In genomic region chr5:133441166-133441815, GRCh38 we compare ENCODE assay signal across 19 cellular contexts.
DNase-seq lines count a peak whose midpoint lies in the region; ATAC-seq, FAIRE-seq and TF ChIP-seq lines count a peak whose summit lies in the region.
"Had no signal": no experiment of that assay in that cellular context is flagged by ENCODE, and none has a peak within 500 bp of the region (broad histone marks: within the 10 kb centered on the region; RNA-seq: fewer than 3 reads in every experiment).

No MANE protein-coding gene starts in this region.

- H3K4me1 Mint-ChIP-seq in T-helper 17 cell, result no peaks in the 10 kb centered on the region
- H3K4me1 Mint-ChIP-seq: CD4-positive, alpha-beta memory T cell had no signal

- no peak for DNase-seq in T-helper 17 cell
- peak; percentile 29 for DNase-seq in activated CD8-positive, alpha-beta memory T cell treated with anti-CD3 and anti-CD28 coated beads, Interleukin-2, amount 50 U/mL, for 48 hours
- no peak for DNase-seq in H1 (ENCODE audit: low read depth in 1 of 2, low spot score in 2 of 2)
- DNase-seq in tibial artery, result no peak
- no peak for DNase-seq in AG20443 (ENCODE audit: low spot score)
- DNase-seq in psoas muscle, result no peak
- DNase-seq: BE2C; CD4-positive, alpha-beta memory T cell; DMS153; DMS79 treated with DMSO at 0.1 percent for 48 hours; EL; H7 had no signal

- no peak overlapping the region for H2BK120ac ChIP-seq in H1 (replicated peaks; ENCODE audit: low read depth, low read length)

- H3K18ac ChIP-seq in H1 (ENCODE audit: extremely low read depth, low read length), result no peak overlapping the region

- H4K5ac ChIP-seq in H1 (ENCODE audit: insufficient read length, low read depth, low read length), result no peak overlapping the region

- no peaks in the 10 kb centered on the region for H4K20me1 ChIP-seq in H1 (replicated peaks in 1 of 2; ENCODE audit: control insufficient read depth in 1 of 2, insufficient read depth in 2 of 2, low read length in 2 of 2)

- H4K8ac ChIP-seq in H1 (ENCODE audit: extremely low read depth, insufficient read depth, low read length), result no peak overlapping the region; the same call in 1 of the 2 replicates

- no peak overlapping the region for H3K9ac ChIP-seq in H1 (replicated peaks in 1 of 4; ENCODE audit: extremely low read depth in 1 of 4, low read depth in 3 of 4, low read length in 3 of 4)
- H3K9ac ChIP-seq: GM23248 had no signal

- intact Hi-C loops in tibial artery (cut with DNase I; ENCODE audit: low total_unique reads) (no loop called here), psoas muscle (cut with DNase I) (no loop called here)

- no peak overlapping the region for H4K91ac ChIP-seq in H1 (replicated peaks; ENCODE audit: insufficient read length, low read length)

- no peaks in the 10 kb centered on the region for H3K79me1 ChIP-seq in H1 (ENCODE audit: low read depth, low read length)

- H3K4me1 ChIP-seq in H1 (replicated peaks in 1 of 4; ENCODE audit: control insufficient read depth in 3 of 4, insufficient read depth in 4 of 4, low read length in 3 of 4) (peaks cover 0 to 2% (median 0%) of the 10 kb centered on the region in 4 experiments; a peak in 1 of 7 replicates), tibial artery (peaks cover 0 to 25% (median 17%) of the 10 kb centered on the region in 4 donors), psoas muscle (no peaks in the 10 kb centered on the region)
- H3K4me1 ChIP-seq: BE2C had no signal

- no peak for TF ChIP-seq RAD21 in H1 (IDR thresholded peaks at IDR 0.05 in 1 of 2, conservative IDR thresholded peaks at IDR 0.05 in 1 of 2; ENCODE audit: low read depth in 2 of 2, low read length in 2 of 2)

- no peak overlapping the region for H2AK5ac ChIP-seq in H1 (ENCODE audit: low read depth, low read length)

- no peak overlapping the region for H3K56ac ChIP-seq in H1 (replicated peaks; ENCODE audit: insufficient read length, low read depth, low read length)

- H3K36me3 ChIP-seq in H1 (ENCODE audit: control insufficient read depth in 2 of 4, insufficient read depth in 4 of 4, low read length in 3 of 4), result no peaks in the 10 kb centered on the region
- no peaks in the 10 kb centered on the region for H3K36me3 ChIP-seq in tibial artery
- H3K36me3 ChIP-seq in psoas muscle (ENCODE audit: insufficient read depth in 1 of 2, low read depth in 1 of 2), result no peaks in the 10 kb centered on the region
- H3K36me3 ChIP-seq: BE2C had no signal

- CTCF ChIA-PET in H1 (lab: Charles Lee; ENCODE audit: partially characterized antibody), result interaction anchor here (0.8 to 5.7 kb wide), 4 partner anchors 12 to 22 kb away, joined by 3 to 32 read pairs (median 6); no protein-coding TSS in a partner anchor

- H2AFZ ChIP-seq in H1 (ENCODE audit: low read length), result no peak overlapping the region
- H2AFZ ChIP-seq: GM23248 had no signal

- H3K23ac ChIP-seq in H1 (ENCODE audit: insufficient read length), result no peak overlapping the region

- no peak overlapping the region for H3K14ac ChIP-seq in H1 (ENCODE audit: insufficient read length)

- no peaks in the 10 kb centered on the region for H3K79me2 ChIP-seq in H1 (ENCODE audit: control insufficient read depth in 1 of 2, insufficient read depth in 2 of 2, low read length in 2 of 2)

- H3K4me3 ChIP-seq in H1 (ENCODE audit: extremely low read depth in 1 of 4, insufficient read depth in 2 of 4, low read depth in 3 of 4, low read length in 4 of 4), result no peak overlapping the region
- H3K4me3 ChIP-seq in tibial artery, result no peak overlapping the region
- no peak overlapping the region for H3K4me3 ChIP-seq in psoas muscle
- H3K4me3 ChIP-seq: GM23248 had no signal

- FAIRE-seq in H1 (lab: Jason Lieb, UNC), result no peak
- FAIRE-seq: A204.1, D721Med, G401.6, GM12891 had no signal

- no peak overlapping the region for H2BK5ac ChIP-seq in H1 (ENCODE audit: low read depth, low read length)

- no peak overlapping the region for H3K4me2 ChIP-seq in H1 (ENCODE audit: insufficient read depth in 1 of 2, low read depth in 2 of 2, low read length in 2 of 2)

- H3K36me3 Mint-ChIP-seq in T-helper 17 cell (ENCODE audit: low read depth), result no peaks in the 10 kb centered on the region
- H3K36me3 Mint-ChIP-seq: CD4-positive, alpha-beta memory T cell had no signal

- 91% methylated on average over 7 of the region's 7 CpGs; no CpG with 5 or more reads in 1 of the 2 experiments for WGBS in H1 (ENCODE audit: extremely low coverage in 1 of 2, insufficient coverage in 1 of 2, insufficient read length in 1 of 2, insufficient replicate concordance in 2 of 2, low coverage in 1 of 2, low lambda C conversion rate in 2 of 2, missing lambda C conversion rate in 1 of 2), 2 experiments
- 81 to 85% (median 83%) methylated on average over 7 of the region's 7 CpGs for WGBS in psoas muscle, 3 donors

- H3K27me3 ChIP-seq in H1 (replicated peaks in 1 of 4; ENCODE audit: control insufficient read depth in 3 of 4, extremely low read depth in 1 of 4, insufficient read depth in 3 of 4, low read length in 3 of 4), result no peaks in the 10 kb centered on the region
- no peaks in the 10 kb centered on the region for H3K27me3 ChIP-seq in tibial artery
- H3K27me3 ChIP-seq in psoas muscle (ENCODE audit: insufficient read depth in 3 of 3, low read length in 2 of 3), result no peaks in the 10 kb centered on the region
- H3K27me3 ChIP-seq: BE2C had no signal

- no peak for ATAC-seq in T-helper 17 cell
- no peak for ATAC-seq in HG02852 (IDR thresholded peaks at IDR 0.05; ENCODE audit: unreplicated experiment)
- ATAC-seq in psoas muscle, result no peak

- H3K4ac ChIP-seq in H1 (replicated peaks; ENCODE audit: insufficient read length, low read depth, low read length), result no peak overlapping the region

- H2BK15ac ChIP-seq in H1 (ENCODE audit: low read length), result 0 out of 2 replicates have a peak overlapping the region, but pooled peaks have one; percentile 10

- H3K4me3 Mint-ChIP-seq in T-helper 17 cell, result no peak overlapping the region

- H2BK20ac ChIP-seq in H1 (ENCODE audit: low read length), result no peak overlapping the region

- H3K23me2 ChIP-seq in H1 (ENCODE audit: low read depth, low read length), result no peaks in the 10 kb centered on the region

- peak overlapping the region; percentile 69 for H3K27ac Mint-ChIP-seq in T-helper 17 cell
- H3K27ac Mint-ChIP-seq: CD4-positive, alpha-beta memory T cell had no signal

- H3K27ac ChIP-seq in H1 (ENCODE audit: low read depth, low read length) (no peak overlapping the region), tibial artery (peak overlapping the region; percentile 61 to 80), psoas muscle (no peak overlapping the region)
- H3K27ac ChIP-seq: C4-2B, GM23248 had no signal

- POLR2A ChIA-PET in H1 (lab: Charles Lee; ENCODE audit: partially characterized antibody), result interaction anchor here (1.2 kb wide), 1 partner anchor 42 kb away, joined by 3 read pairs; no protein-coding TSS in a partner anchor

- no peak for TF ChIP-seq CTCF in H1 (IDR thresholded peaks at IDR 0.05; ENCODE audit: control extremely low read depth in 1 of 3, insufficient read depth in 1 of 3, low read depth in 1 of 3, low read length in 3 of 3)
- no peak for TF ChIP-seq CTCF in tibial artery (IDR thresholded peaks at IDR 0.05)
- TF ChIP-seq CTCF in psoas muscle (IDR thresholded peaks at IDR 0.05), result no peak

- TF ChIP-seq POLR2A in H1 (IDR thresholded peaks at IDR 0.05; ENCODE audit: control extremely low read depth in 1 of 2, low read depth in 2 of 2, low read length in 2 of 2), result no peak

- no peak overlapping the region for H2BK12ac ChIP-seq in H1 (ENCODE audit: low read depth, low read length)

- peaks cover 16% of the 10 kb centered on the region for H3K27me3 Mint-ChIP-seq in T-helper 17 cell

- H3K9me3 ChIP-seq in T-helper 17 cell (ENCODE audit: control insufficient read depth, low read length, poor library complexity, severe bottlenecking) (no peaks in the 10 kb centered on the region), H1 (ENCODE audit: insufficient read depth in 2 of 2, low read depth in 1 of 2, low read length in 1 of 2) (no peaks in the 10 kb centered on the region), tibial artery (no peaks in the 10 kb centered on the region), psoas muscle (no peaks in the 10 kb centered on the region)
- H3K9me3 ChIP-seq: BE2C had no signal

- TF ChIP-seq EP300 in H1 (IDR thresholded peaks at IDR 0.05; ENCODE audit: borderline replicate concordance in 1 of 2, low read depth in 2 of 2, low read length in 2 of 2), result no peak

TF ChIP-seq in H1, 55 proteins besides CTCF, POLR2A, EP300 and RAD21 (continues in another document):
- no peak for TF ChIP-seq SRF (IDR thresholded peaks at IDR 0.05; ENCODE audit: low read depth, low read length)

Comparison
In these comparisons a context has a peak if more than half of its experiments do, and no peak if none do; other contexts are left out.
1. H3K27ac ChIP-seq: peak in tibial artery (2 of 2); none in H1 (single experiment) and psoas muscle (single experiment).